1 cellular context compared by ENCODE assay signal in the genomic region with DNA sequence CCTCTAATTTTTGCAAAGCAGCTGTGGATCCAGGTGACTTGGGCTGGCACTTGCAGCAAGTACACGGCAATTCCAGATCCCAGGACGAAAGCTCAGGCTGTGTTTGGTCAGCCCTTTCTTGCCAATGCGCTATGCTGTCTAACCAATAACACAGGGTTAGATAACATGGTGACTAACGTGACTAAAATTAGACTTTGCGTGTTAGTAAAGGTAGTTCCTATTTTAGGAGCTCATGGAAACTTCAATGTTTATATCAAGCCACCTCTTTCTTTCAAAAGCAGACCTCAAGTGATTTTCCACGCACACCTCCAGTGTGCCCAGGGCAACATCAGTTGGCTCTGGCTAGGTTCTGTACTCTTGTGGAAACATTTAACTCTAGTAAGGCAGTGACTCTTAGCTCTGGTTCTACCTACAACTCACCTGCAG.
TF ChIP-seq lines count a peak whose summit lies in the region.

No MANE protein-coding gene starts in this region.

TF ChIP-seq in K562, 482 proteins besides CTCF, POLR2A, EP300 and RAD21 (continued from another document and continues in another):
- TF ChIP-seq, protein P1, sequence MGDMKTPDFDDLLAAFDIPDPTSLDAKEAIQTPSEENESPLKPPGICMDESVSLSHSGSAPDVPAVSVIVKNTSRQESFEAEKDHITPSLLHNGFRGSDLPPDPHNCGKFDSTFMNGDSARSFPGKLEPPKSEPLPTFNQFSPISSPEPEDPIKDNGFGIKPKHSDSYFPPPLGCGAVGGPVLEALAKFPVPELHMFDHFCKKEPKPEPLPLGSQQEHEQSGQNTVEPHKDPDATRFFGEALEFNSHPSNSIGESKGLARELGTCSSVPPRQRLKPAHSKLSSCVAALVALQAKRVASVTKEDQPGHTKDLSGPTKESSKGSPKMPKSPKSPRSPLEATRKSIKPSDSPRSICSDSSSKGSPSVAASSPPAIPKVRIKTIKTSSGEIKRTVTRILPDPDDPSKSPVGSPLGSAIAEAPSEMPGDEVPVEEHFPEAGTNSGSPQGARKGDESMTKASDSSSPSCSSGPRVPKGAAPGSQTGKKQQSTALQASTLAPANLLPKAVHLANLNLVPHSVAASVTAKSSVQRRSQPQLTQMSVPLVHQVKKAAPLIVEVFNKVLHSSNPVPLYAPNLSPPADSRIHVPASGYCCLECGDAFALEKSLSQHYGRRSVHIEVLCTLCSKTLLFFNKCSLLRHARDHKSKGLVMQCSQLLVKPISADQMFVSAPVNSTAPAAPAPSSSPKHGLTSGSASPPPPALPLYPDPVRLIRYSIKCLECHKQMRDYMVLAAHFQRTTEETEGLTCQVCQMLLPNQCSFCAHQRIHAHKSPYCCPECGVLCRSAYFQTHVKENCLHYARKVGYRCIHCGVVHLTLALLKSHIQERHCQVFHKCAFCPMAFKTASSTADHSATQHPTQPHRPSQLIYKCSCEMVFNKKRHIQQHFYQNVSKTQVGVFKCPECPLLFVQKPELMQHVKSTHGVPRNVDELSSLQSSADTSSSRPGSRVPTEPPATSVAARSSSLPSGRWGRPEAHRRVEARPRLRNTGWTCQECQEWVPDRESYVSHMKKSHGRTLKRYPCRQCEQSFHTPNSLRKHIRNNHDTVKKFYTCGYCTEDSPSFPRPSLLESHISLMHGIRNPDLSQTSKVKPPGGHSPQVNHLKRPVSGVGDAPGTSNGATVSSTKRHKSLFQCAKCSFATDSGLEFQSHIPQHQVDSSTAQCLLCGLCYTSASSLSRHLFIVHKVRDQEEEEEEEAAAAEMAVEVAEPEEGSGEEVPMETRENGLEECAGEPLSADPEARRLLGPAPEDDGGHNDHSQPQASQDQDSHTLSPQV (IDR thresholded peaks at IDR 0.05) = 0 out of 2 replicates have a peak, but pooled peaks have one; percentile 33
- TF ChIP-seq, protein P2, sequence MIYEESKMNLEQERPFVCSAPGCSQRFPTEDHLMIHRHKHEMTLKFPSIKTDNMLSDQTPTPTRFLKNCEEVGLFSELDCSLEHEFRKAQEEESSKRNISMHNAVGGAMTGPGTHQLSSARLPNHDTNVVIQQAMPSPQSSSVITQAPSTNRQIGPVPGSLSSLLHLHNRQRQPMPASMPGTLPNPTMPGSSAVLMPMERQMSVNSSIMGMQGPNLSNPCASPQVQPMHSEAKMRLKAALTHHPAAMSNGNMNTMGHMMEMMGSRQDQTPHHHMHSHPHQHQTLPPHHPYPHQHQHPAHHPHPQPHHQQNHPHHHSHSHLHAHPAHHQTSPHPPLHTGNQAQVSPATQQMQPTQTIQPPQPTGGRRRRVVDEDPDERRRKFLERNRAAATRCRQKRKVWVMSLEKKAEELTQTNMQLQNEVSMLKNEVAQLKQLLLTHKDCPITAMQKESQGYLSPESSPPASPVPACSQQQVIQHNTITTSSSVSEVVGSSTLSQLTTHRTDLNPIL (CRISPR knock-in tag; IDR thresholded peaks at IDR 0.05) = 0 out of 2 replicates have a peak, but pooled peaks have one; percentile 36
- TF ChIP-seq PHTF2 (CRISPR knock-in tag; IDR thresholded peaks at IDR 0.05) = no peak
- 0 out of 2 replicates have a peak, but pooled peaks have one; percentile 50 for TF ChIP-seq ZBTB17 (CRISPR knock-in tag; IDR thresholded peaks at IDR 0.05)
- TF ChIP-seq JUND (IDR thresholded peaks at IDR 0.05; ENCODE audit: borderline replicate concordance, low read depth, low read length) = peak; percentile 46; the same call in 1 of the 2 replicates
- peak; percentile 59; the same call in 2 of the 3 replicates for TF ChIP-seq JUND (tag; IDR thresholded peaks at IDR 0.05; ENCODE audit: borderline replicate concordance, low read depth, low read length)
- peak; percentile 69; the same call in 1 of the 2 replicates for TF ChIP-seq ZNF589 (CRISPR knock-in tag; IDR thresholded peaks at IDR 0.05; ENCODE audit: low read depth)
- no peak for TF ChIP-seq ZNF41 (CRISPR knock-in tag; conservative IDR thresholded peaks at IDR 0.05)
- TF ChIP-seq MAZ (CRISPR knock-in tag; conservative IDR thresholded peaks at IDR 0.05 in 1 of 2, IDR thresholded peaks at IDR 0.05 in 1 of 2) = 0 out of 4 replicates have a peak, but pooled peaks of 1 of the 2 experiments have one; percentile 35
- no peak for TF ChIP-seq ZNF780A (CRISPR knock-in tag; IDR thresholded peaks at IDR 0.05)
- peak; percentile 77 for TF ChIP-seq FOSL1 (tag; conservative IDR thresholded peaks at IDR 0.05)
- no peak for TF ChIP-seq ARHGAP35 (IDR thresholded peaks at IDR 0.05; ENCODE audit: partially characterized antibody)
- TF ChIP-seq, protein P3, sequence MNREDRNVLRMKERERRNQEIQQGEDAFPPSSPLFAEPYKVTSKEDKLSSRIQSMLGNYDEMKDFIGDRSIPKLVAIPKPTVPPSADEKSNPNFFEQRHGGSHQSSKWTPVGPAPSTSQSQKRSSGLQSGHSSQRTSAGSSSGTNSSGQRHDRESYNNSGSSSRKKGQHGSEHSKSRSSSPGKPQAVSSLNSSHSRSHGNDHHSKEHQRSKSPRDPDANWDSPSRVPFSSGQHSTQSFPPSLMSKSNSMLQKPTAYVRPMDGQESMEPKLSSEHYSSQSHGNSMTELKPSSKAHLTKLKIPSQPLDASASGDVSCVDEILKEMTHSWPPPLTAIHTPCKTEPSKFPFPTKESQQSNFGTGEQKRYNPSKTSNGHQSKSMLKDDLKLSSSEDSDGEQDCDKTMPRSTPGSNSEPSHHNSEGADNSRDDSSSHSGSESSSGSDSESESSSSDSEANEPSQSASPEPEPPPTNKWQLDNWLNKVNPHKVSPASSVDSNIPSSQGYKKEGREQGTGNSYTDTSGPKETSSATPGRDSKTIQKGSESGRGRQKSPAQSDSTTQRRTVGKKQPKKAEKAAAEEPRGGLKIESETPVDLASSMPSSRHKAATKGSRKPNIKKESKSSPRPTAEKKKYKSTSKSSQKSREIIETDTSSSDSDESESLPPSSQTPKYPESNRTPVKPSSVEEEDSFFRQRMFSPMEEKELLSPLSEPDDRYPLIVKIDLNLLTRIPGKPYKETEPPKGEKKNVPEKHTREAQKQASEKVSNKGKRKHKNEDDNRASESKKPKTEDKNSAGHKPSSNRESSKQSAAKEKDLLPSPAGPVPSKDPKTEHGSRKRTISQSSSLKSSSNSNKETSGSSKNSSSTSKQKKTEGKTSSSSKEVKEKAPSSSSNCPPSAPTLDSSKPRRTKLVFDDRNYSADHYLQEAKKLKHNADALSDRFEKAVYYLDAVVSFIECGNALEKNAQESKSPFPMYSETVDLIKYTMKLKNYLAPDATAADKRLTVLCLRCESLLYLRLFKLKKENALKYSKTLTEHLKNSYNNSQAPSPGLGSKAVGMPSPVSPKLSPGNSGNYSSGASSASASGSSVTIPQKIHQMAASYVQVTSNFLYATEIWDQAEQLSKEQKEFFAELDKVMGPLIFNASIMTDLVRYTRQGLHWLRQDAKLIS (CRISPR knock-in tag; IDR thresholded peaks at IDR 0.05) = 0 out of 2 replicates have a peak, but pooled peaks have one; percentile 54
- no peak for TF ChIP-seq HIVEP1 (CRISPR knock-in tag; IDR thresholded peaks at IDR 0.05)
- TF ChIP-seq, protein P4, sequence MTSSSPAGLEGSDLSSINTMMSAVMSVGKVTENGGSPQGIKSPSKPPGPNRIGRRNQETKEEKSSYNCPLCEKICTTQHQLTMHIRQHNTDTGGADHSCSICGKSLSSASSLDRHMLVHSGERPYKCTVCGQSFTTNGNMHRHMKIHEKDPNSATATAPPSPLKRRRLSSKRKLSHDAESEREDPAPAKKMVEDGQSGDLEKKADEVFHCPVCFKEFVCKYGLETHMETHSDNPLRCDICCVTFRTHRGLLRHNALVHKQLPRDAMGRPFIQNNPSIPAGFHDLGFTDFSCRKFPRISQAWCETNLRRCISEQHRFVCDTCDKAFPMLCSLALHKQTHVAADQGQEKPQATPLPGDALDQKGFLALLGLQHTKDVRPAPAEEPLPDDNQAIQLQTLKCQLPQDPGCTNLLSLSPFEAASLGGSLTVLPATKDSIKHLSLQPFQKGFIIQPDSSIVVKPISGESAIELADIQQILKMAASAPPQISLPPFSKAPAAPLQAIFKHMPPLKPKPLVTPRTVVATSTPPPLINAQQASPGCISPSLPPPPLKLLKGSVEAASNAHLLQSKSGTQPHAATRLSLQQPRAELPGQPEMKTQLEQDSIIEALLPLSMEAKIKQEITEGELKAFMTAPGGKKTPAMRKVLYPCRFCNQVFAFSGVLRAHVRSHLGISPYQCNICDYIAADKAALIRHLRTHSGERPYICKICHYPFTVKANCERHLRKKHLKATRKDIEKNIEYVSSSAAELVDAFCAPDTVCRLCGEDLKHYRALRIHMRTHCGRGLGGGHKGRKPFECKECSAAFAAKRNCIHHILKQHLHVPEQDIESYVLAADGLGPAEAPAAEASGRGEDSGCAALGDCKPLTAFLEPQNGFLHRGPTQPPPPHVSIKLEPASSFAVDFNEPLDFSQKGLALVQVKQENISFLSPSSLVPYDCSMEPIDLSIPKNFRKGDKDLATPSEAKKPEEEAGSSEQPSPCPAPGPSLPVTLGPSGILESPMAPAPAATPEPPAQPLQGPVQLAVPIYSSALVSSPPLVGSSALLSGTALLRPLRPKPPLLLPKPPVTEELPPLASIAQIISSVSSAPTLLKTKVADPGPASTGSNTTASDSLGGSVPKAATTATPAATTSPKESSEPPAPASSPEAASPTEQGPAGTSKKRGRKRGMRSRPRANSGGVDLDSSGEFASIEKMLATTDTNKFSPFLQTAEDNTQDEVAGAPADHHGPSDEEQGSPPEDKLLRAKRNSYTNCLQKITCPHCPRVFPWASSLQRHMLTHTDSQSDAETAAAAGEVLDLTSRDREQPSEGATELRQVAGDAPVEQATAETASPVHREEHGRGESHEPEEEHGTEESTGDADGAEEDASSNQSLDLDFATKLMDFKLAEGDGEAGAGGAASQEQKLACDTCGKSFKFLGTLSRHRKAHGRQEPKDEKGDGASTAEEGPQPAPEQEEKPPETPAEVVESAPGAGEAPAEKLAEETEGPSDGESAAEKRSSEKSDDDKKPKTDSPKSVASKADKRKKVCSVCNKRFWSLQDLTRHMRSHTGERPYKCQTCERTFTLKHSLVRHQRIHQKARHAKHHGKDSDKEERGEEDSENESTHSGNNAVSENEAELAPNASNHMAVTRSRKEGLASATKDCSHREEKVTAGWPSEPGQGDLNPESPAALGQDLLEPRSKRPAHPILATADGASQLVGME (CRISPR knock-in tag; IDR thresholded peaks at IDR 0.05) = no peak
- peak; percentile 58; the same call in 1 of the 2 replicates for TF ChIP-seq DMBX1 (CRISPR knock-in tag; IDR thresholded peaks at IDR 0.05; ENCODE audit: borderline replicate concordance)
- TF ChIP-seq, protein P5, sequence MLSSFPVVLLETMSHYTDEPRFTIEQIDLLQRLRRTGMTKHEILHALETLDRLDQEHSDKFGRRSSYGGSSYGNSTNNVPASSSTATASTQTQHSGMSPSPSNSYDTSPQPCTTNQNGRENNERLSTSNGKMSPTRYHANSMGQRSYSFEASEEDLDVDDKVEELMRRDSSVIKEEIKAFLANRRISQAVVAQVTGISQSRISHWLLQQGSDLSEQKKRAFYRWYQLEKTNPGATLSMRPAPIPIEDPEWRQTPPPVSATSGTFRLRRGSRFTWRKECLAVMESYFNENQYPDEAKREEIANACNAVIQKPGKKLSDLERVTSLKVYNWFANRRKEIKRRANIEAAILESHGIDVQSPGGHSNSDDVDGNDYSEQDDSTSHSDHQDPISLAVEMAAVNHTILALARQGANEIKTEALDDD (IDR thresholded peaks at IDR 0.05) = peak; percentile 97
- peak; percentile 19; the same call in 1 of the 2 replicates for TF ChIP-seq CTBP1 (IDR thresholded peaks at IDR 0.05; ENCODE audit: borderline replicate concordance)
- TF ChIP-seq, protein P6, sequence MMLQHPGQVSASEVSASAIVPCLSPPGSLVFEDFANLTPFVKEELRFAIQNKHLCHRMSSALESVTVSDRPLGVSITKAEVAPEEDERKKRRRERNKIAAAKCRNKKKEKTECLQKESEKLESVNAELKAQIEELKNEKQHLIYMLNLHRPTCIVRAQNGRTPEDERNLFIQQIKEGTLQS (IDR thresholded peaks at IDR 0.05) = peak; percentile 62; the same call in 1 of the 2 replicates
- TF ChIP-seq, protein P6 (CRISPR knock-in tag; conservative IDR thresholded peaks at IDR 0.05) = 0 out of 2 replicates have a peak, but pooled peaks have one; percentile 28
- TF ChIP-seq ZNF584 (CRISPR knock-in tag; IDR thresholded peaks at IDR 0.05; ENCODE audit: low read depth) = 0 out of 2 replicates have a peak, but pooled peaks have one; percentile 27
- TF ChIP-seq MTA1 (IDR thresholded peaks at IDR 0.05; ENCODE audit: borderline replicate concordance) = no peak
